12 cellular contexts compared by ENCODE assay signal in genomic region chrX:77003956-77004355, GRCh38.
DNase-seq lines count a peak whose midpoint lies in the region; ATAC-seq and TF ChIP-seq lines count a peak whose summit lies in the region.
"Had no signal": no experiment of that assay in that cellular context is flagged by ENCODE, and none has a peak within 500 bp of the region (broad histone marks: within the 10 kb centered on the region; RNA-seq: fewer than 3 reads in every experiment).

No MANE protein-coding gene starts in this region.

- CTCF ChIA-PET in GM10248 (lab: Yijun Ruan, JAX), result interaction anchor here (0.6 to 1.4 kb wide), 2 partner anchors 9 to 10 kb away, joined by 3 read pairs; no protein-coding TSS in a partner anchor

- no peaks in the 10 kb centered on the region for H3K27me3 ChIP-seq in ascending aorta

- H3K4me1 ChIP-seq in ascending aorta, result peaks cover 0 to 6% of the 10 kb centered on the region in 2 donors
- H3K4me1 ChIP-seq: BLaER1 had no signal

- no peak for DNase-seq in ascending aorta (ENCODE audit: low spot score in 2 of 2)
- peak; percentile 3 for DNase-seq in stimulated activated CD4-positive, alpha-beta T cell treated with anti-CD3 and anti-CD28 coated beads, Interleukin-4, amount 100 ng/mL, for 1 hour
- DNase-seq in UCSD-AML1 (lab: John Stamatoyannopoulos, UW; ENCODE audit: unreplicated experiment), result no peak
- no peak for DNase-seq in HUDEP-2 (lab: John Stamatoyannopoulos, UW; ENCODE audit: unreplicated experiment in 76 of 76)
- DNase-seq in GM10248 (ENCODE audit: extremely low spot score), result no peak
- DNase-seq: activated B cell treated with CpG ODN at 0.5 μM for 24 hours; aorta; effector CD8-positive, alpha-beta T cell had no signal

- no peak overlapping the region for H3K4me3 ChIP-seq in ascending aorta
- H3K4me3 ChIP-seq: BLaER1, skin epidermis had no signal

- no peaks in the 10 kb centered on the region for H3K36me3 Mint-ChIP-seq in T-helper 1 cell treated with Interleukin-12 subunit alpha and Interleukin-12 subunit beta and Interleukin-4 antibody, amounts not matched to agents 30 μg/mL and 1 μg/mL, for 36 hours (ENCODE audit: low read depth)

- TF ChIP-seq CTCF in ascending aorta (IDR thresholded peaks at IDR 0.05) (no peak), GM10248 (IDR thresholded peaks at IDR 0.05; ENCODE audit: control extremely low read depth, extremely low read depth, low read depth, missing control alignments) (no peak)

- no peaks in the 10 kb centered on the region for H3K9me3 ChIP-seq in ascending aorta

- peak overlapping the region; percentile 48 to 61 for H3K27ac ChIP-seq in ascending aorta
- H3K27ac ChIP-seq: BLaER1 had no signal

- no peak overlapping the region for H3K4me3 Mint-ChIP-seq in T-helper 1 cell treated with Interleukin-12 subunit alpha and Interleukin-12 subunit beta and Interleukin-4 antibody, amounts not matched to agents 30 μg/mL and 1 μg/mL, for 36 hours
- H3K4me3 Mint-ChIP-seq: activated B cell treated with CpG ODN at 0.5 μM for 24 hours had no signal

- H3K4me1 Mint-ChIP-seq in T-helper 1 cell treated with Interleukin-12 subunit alpha and Interleukin-12 subunit beta and Interleukin-4 antibody, amounts not matched to agents 30 μg/mL and 1 μg/mL, for 36 hours (ENCODE audit: low read depth), result peaks cover 10% of the 10 kb centered on the region
- H3K4me1 Mint-ChIP-seq: activated B cell treated with CpG ODN at 0.5 μM for 24 hours had no signal

- peak overlapping the region; percentile 32 for H3K27ac Mint-ChIP-seq in T-helper 1 cell treated with Interleukin-12 subunit alpha and Interleukin-12 subunit beta and Interleukin-4 antibody, amounts not matched to agents 30 μg/mL and 1 μg/mL, for 36 hours
- H3K27ac Mint-ChIP-seq: activated B cell treated with CpG ODN at 0.5 μM for 24 hours had no signal

- H3K27me3 Mint-ChIP-seq in T-helper 1 cell treated with Interleukin-12 subunit alpha and Interleukin-12 subunit beta and Interleukin-4 antibody, amounts not matched to agents 30 μg/mL and 1 μg/mL, for 36 hours (ENCODE audit: low read depth), result no peaks in the 10 kb centered on the region
- H3K27me3 Mint-ChIP-seq: activated B cell treated with CpG ODN at 0.5 μM for 24 hours had no signal

- no peaks in the 10 kb centered on the region for H3K9me3 Mint-ChIP-seq in T-helper 1 cell treated with Interleukin-12 subunit alpha and Interleukin-12 subunit beta and Interleukin-4 antibody, amounts not matched to agents 30 μg/mL and 1 μg/mL, for 36 hours
- H3K9me3 Mint-ChIP-seq: activated B cell treated with CpG ODN at 0.5 μM for 24 hours had no signal

- ATAC-seq in GM18867 (IDR thresholded peaks at IDR 0.05; ENCODE audit: unreplicated experiment), result peak; percentile 34

- intact Hi-C loops in ascending aorta (cut with DNase I), result no loop called here

- POLR2A ChIA-PET in GM10248 (lab: Yijun Ruan, JAX), result no interaction called here

- H3K36me3 ChIP-seq in ascending aorta, result no peaks in the 10 kb centered on the region
- H3K36me3 ChIP-seq: BLaER1 had no signal
